ENCODE assay signal across 1 cellular context in genomic region chr12:105427883-105428282, GRCh38.
TF ChIP-seq lines count a peak whose summit lies in the region.

No MANE protein-coding gene starts in this region.

TF ChIP-seq in GM23338, 12 proteins besides CTCF, POLR2A, EP300 and RAD21 (continued from another document):
- TF ChIP-seq REST (IDR thresholded peaks at IDR 0.05; ENCODE audit: unreplicated experiment) (no peak), STAT1 (IDR thresholded peaks at IDR 0.05; ENCODE audit: unreplicated experiment) (no peak), CREB1 (CRISPR knock-in tag; IDR thresholded peaks at IDR 0.05; ENCODE audit: low read depth) (no peak), EZH2 (IDR thresholded peaks at IDR 0.05; ENCODE audit: low read depth, unreplicated experiment) (no peak), JUNB (IDR thresholded peaks at IDR 0.05; ENCODE audit: unreplicated experiment) (no peak), ETS1 (IDR thresholded peaks at IDR 0.05) (no peak), NANOG (IDR thresholded peaks at IDR 0.05; ENCODE audit: borderline replicate concordance) (no peak), POLR2AphosphoS5 (IDR thresholded peaks at IDR 0.05; ENCODE audit: low read depth) (no peak)
